ENCODE assay signal across 1 cellular context in the genomic region with DNA sequence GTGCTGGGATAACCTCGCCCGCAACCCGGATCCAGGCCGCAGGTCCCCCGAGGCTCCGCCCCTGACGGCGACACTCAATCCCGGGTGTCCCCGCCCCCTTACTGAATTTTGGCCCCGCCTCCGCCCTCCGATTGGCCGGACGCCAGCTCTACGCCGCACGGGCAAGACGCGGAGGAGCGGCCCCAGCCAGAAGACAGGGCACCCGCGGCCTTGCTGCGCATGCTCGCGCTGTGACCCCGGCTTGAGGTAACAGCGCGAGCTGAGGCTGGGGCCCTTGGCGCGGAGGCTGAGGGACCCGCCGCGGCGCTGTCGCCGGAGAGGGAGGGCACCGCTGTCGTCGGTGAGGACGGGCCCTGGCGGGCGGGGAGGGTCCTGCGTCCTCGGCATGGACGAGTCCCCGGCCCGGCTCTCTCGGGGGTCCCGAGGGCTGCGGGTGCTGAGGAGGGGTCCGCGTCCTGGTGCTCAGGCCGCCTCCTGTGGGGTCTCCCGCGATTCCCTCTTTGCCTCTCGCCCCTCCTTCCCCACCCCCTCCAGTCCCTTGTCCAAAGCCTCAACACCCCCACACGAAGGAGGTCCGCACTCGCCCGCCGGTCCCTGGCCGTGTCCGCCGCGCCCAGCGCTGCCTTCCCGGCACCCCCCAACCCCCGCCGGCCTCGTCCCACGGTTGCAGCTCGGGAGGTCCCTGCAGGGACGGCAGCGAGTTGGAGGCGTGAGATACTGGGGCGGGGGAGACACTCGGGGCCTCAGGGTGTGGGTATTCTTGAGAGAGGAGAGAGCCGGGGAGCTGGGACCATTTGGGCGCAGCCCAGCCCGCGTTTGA.
TF ChIP-seq lines count a peak whose summit lies in the region.

A gene with protein sequence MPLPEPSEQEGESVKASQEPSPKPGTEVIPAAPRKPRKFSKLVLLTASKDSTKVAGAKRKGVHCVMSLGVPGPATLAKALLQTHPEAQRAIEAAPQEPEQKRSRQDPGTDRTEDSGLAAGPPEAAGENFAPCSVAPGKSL (plus strand): TSS at position 189 of the 820 bp plus-strand sequence. CDS start 13,235 bp downstream, outside the sequence.

TF ChIP-seq in K562, 482 proteins besides CTCF, POLR2A, EP300 and RAD21 (continued from another document and continues in another):
- TF ChIP-seq, protein P1, sequence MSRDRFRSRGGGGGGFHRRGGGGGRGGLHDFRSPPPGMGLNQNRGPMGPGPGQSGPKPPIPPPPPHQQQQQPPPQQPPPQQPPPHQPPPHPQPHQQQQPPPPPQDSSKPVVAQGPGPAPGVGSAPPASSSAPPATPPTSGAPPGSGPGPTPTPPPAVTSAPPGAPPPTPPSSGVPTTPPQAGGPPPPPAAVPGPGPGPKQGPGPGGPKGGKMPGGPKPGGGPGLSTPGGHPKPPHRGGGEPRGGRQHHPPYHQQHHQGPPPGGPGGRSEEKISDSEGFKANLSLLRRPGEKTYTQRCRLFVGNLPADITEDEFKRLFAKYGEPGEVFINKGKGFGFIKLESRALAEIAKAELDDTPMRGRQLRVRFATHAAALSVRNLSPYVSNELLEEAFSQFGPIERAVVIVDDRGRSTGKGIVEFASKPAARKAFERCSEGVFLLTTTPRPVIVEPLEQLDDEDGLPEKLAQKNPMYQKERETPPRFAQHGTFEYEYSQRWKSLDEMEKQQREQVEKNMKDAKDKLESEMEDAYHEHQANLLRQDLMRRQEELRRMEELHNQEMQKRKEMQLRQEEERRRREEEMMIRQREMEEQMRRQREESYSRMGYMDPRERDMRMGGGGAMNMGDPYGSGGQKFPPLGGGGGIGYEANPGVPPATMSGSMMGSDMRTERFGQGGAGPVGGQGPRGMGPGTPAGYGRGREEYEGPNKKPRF (IDR thresholded peaks at IDR 0.05; ENCODE audit: low read depth, low read length): no peak
- TF ChIP-seq KAT7 (CRISPR knock-in tag; IDR thresholded peaks at IDR 0.05; ENCODE audit: borderline replicate concordance): 0 out of 2 replicates have a peak, but pooled peaks have one; percentile 65
- TF ChIP-seq, protein P2, sequence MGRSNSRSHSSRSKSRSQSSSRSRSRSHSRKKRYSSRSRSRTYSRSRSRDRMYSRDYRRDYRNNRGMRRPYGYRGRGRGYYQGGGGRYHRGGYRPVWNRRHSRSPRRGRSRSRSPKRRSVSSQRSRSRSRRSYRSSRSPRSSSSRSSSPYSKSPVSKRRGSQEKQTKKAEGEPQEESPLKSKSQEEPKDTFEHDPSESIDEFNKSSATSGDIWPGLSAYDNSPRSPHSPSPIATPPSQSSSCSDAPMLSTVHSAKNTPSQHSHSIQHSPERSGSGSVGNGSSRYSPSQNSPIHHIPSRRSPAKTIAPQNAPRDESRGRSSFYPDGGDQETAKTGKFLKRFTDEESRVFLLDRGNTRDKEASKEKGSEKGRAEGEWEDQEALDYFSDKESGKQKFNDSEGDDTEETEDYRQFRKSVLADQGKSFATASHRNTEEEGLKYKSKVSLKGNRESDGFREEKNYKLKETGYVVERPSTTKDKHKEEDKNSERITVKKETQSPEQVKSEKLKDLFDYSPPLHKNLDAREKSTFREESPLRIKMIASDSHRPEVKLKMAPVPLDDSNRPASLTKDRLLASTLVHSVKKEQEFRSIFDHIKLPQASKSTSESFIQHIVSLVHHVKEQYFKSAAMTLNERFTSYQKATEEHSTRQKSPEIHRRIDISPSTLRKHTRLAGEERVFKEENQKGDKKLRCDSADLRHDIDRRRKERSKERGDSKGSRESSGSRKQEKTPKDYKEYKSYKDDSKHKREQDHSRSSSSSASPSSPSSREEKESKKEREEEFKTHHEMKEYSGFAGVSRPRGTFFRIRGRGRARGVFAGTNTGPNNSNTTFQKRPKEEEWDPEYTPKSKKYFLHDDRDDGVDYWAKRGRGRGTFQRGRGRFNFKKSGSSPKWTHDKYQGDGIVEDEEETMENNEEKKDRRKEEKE (IDR thresholded peaks at IDR 0.05; ENCODE audit: borderline replicate concordance in 1 of 2, control insufficient read depth in 1 of 2, low read depth in 2 of 2, low read length in 1 of 2): no peak
- TF ChIP-seq ZNF589 (CRISPR knock-in tag; IDR thresholded peaks at IDR 0.05; ENCODE audit: low read depth): no peak
- TF ChIP-seq SIRT6 (IDR thresholded peaks at IDR 0.05; ENCODE audit: low read depth, low read length): no peak
- TF ChIP-seq TAF7 (tag; IDR thresholded peaks at IDR 0.05): no peak
- TF ChIP-seq MYNN (IDR thresholded peaks at IDR 0.05): no peak
- no peak for TF ChIP-seq MYNN (CRISPR knock-in tag; IDR thresholded peaks at IDR 0.05)
- no peak for TF ChIP-seq PHF21A (IDR thresholded peaks at IDR 0.05; ENCODE audit: borderline replicate concordance, low read depth)
- peak; percentile 90 for TF ChIP-seq CXXC5 (CRISPR knock-in tag; IDR thresholded peaks at IDR 0.05)
- TF ChIP-seq YY1 (IDR thresholded peaks at IDR 0.05; ENCODE audit: borderline replicate concordance in 1 of 3, control insufficient read depth in 1 of 3, extremely low read depth in 1 of 3, insufficient read depth in 3 of 3, insufficient read length in 1 of 3, insufficient replicate concordance in 2 of 3, low read depth in 1 of 3, low read length in 2 of 3): no peak
- no peak for TF ChIP-seq XRCC5 (IDR thresholded peaks at IDR 0.05; ENCODE audit: low read depth, low read length)
- TF ChIP-seq, protein P3, sequence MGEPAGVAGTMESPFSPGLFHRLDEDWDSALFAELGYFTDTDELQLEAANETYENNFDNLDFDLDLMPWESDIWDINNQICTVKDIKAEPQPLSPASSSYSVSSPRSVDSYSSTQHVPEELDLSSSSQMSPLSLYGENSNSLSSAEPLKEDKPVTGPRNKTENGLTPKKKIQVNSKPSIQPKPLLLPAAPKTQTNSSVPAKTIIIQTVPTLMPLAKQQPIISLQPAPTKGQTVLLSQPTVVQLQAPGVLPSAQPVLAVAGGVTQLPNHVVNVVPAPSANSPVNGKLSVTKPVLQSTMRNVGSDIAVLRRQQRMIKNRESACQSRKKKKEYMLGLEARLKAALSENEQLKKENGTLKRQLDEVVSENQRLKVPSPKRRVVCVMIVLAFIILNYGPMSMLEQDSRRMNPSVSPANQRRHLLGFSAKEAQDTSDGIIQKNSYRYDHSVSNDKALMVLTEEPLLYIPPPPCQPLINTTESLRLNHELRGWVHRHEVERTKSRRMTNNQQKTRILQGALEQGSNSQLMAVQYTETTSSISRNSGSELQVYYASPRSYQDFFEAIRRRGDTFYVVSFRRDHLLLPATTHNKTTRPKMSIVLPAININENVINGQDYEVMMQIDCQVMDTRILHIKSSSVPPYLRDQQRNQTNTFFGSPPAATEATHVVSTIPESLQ (CRISPR knock-in tag; IDR thresholded peaks at IDR 0.05): no peak
- peak; percentile 59 for TF ChIP-seq TBP (optimal IDR thresholded peaks at IDR 0.05; ENCODE audit: low read depth, low read length)
- TF ChIP-seq CCNT2 (IDR thresholded peaks at IDR 0.05; ENCODE audit: borderline replicate concordance, extremely low read depth, insufficient read length, low read depth, low read length): peak; percentile 80
- TF ChIP-seq CBFA2T2 (conservative IDR thresholded peaks at IDR 0.05): no peak
- TF ChIP-seq NR2F6 (CRISPR knock-in tag; IDR thresholded peaks at IDR 0.05): no peak
- TF ChIP-seq TSC22D4 (tag; IDR thresholded peaks at IDR 0.05): no peak
- TF ChIP-seq JUN (IDR thresholded peaks at IDR 0.05; ENCODE audit: borderline replicate concordance, low read depth, low read length): no peak
- peak; percentile 36; the same call in 1 of the 2 replicates for TF ChIP-seq JUN (CRISPR knock-in tag; IDR thresholded peaks at IDR 0.05; ENCODE audit: borderline replicate concordance)
- TF ChIP-seq TFAM (CRISPR knock-in tag; conservative IDR thresholded peaks at IDR 0.05): no peak
- 0 out of 2 replicates have a peak, but pooled peaks have one; percentile 17 for TF ChIP-seq E2F3 (CRISPR knock-in tag; IDR thresholded peaks at IDR 0.05)
- TF ChIP-seq RBM34 (IDR thresholded peaks at IDR 0.05; ENCODE audit: borderline replicate concordance, insufficient read depth, low read length): peak; percentile 89; the same call in 1 of the 2 replicates
- TF ChIP-seq TEAD1 (CRISPR knock-in tag; IDR thresholded peaks at IDR 0.05): no peak
- no peak for TF ChIP-seq SMAD3 (CRISPR knock-in tag; conservative IDR thresholded peaks at IDR 0.05)
- TF ChIP-seq, protein P4, sequence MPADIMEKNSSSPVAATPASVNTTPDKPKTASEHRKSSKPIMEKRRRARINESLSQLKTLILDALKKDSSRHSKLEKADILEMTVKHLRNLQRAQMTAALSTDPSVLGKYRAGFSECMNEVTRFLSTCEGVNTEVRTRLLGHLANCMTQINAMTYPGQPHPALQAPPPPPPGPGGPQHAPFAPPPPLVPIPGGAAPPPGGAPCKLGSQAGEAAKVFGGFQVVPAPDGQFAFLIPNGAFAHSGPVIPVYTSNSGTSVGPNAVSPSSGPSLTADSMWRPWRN (IDR thresholded peaks at IDR 0.05; ENCODE audit: low read depth): no peak
- no peak for TF ChIP-seq NEUROD1 (IDR thresholded peaks at IDR 0.05; ENCODE audit: borderline replicate concordance, low read depth, low read length, partially characterized antibody)
- no peak for TF ChIP-seq ZNF3 (CRISPR knock-in tag; IDR thresholded peaks at IDR 0.05)
- TF ChIP-seq KHSRP (IDR thresholded peaks at IDR 0.05): no peak
- no peak for TF ChIP-seq FOS (IDR thresholded peaks at IDR 0.05; ENCODE audit: extremely low read depth, insufficient read length)
- TF ChIP-seq, protein P5, sequence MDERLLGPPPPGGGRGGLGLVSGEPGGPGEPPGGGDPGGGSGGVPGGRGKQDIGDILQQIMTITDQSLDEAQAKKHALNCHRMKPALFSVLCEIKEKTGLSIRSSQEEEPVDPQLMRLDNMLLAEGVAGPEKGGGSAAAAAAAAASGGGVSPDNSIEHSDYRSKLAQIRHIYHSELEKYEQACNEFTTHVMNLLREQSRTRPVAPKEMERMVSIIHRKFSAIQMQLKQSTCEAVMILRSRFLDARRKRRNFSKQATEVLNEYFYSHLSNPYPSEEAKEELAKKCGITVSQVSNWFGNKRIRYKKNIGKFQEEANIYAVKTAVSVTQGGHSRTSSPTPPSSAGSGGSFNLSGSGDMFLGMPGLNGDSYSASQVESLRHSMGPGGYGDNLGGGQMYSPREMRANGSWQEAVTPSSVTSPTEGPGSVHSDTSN (CRISPR knock-in tag; IDR thresholded peaks at IDR 0.05; ENCODE audit: low read depth): no peak
- TF ChIP-seq, protein P5 (tag; conservative IDR thresholded peaks at IDR 0.05; ENCODE audit: low read depth): no peak
- TF ChIP-seq, protein P6, sequence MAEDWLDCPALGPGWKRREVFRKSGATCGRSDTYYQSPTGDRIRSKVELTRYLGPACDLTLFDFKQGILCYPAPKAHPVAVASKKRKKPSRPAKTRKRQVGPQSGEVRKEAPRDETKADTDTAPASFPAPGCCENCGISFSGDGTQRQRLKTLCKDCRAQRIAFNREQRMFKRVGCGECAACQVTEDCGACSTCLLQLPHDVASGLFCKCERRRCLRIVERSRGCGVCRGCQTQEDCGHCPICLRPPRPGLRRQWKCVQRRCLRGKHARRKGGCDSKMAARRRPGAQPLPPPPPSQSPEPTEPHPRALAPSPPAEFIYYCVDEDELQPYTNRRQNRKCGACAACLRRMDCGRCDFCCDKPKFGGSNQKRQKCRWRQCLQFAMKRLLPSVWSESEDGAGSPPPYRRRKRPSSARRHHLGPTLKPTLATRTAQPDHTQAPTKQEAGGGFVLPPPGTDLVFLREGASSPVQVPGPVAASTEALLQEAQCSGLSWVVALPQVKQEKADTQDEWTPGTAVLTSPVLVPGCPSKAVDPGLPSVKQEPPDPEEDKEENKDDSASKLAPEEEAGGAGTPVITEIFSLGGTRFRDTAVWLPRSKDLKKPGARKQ (CRISPR knock-in tag; IDR thresholded peaks at IDR 0.05): no peak
- TF ChIP-seq ZNF551 (CRISPR knock-in tag; IDR thresholded peaks at IDR 0.05): no peak
- no peak for TF ChIP-seq TRIM28 (IDR thresholded peaks at IDR 0.05)
- 0 out of 2 replicates have a peak, but pooled peaks have one; percentile 19 for TF ChIP-seq KLF13 (tag; IDR thresholded peaks at IDR 0.05; ENCODE audit: borderline replicate concordance, low read depth)
- TF ChIP-seq, protein P7, sequence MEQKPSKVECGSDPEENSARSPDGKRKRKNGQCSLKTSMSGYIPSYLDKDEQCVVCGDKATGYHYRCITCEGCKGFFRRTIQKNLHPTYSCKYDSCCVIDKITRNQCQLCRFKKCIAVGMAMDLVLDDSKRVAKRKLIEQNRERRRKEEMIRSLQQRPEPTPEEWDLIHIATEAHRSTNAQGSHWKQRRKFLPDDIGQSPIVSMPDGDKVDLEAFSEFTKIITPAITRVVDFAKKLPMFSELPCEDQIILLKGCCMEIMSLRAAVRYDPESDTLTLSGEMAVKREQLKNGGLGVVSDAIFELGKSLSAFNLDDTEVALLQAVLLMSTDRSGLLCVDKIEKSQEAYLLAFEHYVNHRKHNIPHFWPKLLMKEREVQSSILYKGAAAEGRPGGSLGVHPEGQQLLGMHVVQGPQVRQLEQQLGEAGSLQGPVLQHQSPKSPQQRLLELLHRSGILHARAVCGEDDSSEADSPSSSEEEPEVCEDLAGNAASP (IDR thresholded peaks at IDR 0.05): peak; percentile 86
- TF ChIP-seq, protein P8, sequence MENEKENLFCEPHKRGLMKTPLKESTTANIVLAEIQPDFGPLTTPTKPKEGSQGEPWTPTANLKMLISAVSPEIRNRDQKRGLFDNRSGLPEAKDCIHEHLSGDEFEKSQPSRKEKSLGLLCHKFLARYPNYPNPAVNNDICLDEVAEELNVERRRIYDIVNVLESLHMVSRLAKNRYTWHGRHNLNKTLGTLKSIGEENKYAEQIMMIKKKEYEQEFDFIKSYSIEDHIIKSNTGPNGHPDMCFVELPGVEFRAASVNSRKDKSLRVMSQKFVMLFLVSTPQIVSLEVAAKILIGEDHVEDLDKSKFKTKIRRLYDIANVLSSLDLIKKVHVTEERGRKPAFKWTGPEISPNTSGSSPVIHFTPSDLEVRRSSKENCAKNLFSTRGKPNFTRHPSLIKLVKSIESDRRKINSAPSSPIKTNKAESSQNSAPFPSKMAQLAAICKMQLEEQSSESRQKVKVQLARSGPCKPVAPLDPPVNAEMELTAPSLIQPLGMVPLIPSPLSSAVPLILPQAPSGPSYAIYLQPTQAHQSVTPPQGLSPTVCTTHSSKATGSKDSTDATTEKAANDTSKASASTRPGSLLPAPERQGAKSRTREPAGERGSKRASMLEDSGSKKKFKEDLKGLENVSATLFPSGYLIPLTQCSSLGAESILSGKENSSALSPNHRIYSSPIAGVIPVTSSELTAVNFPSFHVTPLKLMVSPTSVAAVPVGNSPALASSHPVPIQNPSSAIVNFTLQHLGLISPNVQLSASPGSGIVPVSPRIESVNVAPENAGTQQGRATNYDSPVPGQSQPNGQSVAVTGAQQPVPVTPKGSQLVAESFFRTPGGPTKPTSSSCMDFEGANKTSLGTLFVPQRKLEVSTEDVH (IDR thresholded peaks at IDR 0.05; ENCODE audit: low read depth, partially characterized antibody): no peak
- TF ChIP-seq SNIP1 (IDR thresholded peaks at IDR 0.05; ENCODE audit: low read depth): no peak
- no peak for TF ChIP-seq CEBPB (tag; IDR thresholded peaks at IDR 0.05)
